In genomic region chr5:57173318-57174127, GRCh38 we compare ENCODE assay signal across 8 cellular contexts. TPM values are rescaled to one million over a fixed set of nuclear protein-coding genes. Genes with fewer than 3 reads are reported as not detected.
DNase-seq lines count a peak whose midpoint lies in the region; ATAC-seq, FAIRE-seq and TF ChIP-seq lines count a peak whose summit lies in the region.

A gene with protein sequence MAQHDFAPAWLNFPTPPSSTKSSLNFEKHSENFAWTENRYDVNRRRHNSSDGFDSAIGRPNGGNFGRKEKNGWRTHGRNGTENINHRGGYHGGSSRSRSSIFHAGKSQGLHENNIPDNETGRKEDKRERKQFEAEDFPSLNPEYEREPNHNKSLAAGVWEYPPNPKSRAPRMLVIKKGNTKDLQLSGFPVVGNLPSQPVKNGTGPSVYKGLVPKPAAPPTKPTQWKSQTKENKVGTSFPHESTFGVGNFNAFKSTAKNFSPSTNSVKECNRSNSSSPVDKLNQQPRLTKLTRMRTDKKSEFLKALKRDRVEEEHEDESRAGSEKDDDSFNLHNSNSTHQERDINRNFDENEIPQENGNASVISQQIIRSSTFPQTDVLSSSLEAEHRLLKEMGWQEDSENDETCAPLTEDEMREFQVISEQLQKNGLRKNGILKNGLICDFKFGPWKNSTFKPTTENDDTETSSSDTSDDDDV (plus strand): TSS chr5:57174059. CDS start chr5:57214131, 40,072 bp downstream.

- TF ChIP-seq POLR2A in H54 (IDR thresholded peaks at IDR 0.05; ENCODE audit: low read depth, low read length) (peak; percentile 58; the same call in 1 of the 2 replicates), Raji (IDR thresholded peaks at IDR 0.05; ENCODE audit: insufficient read depth, low read depth, low read length) (peak; percentile 69)

- H3K79me2 ChIP-seq in Loucy (ENCODE audit: insufficient read depth, low read length): peaks cover 51% of the 10 kb centered on the region

- peak; percentile 88 for FAIRE-seq in H54 (lab: Jason Lieb, UNC)

- H3F3A ChIP-seq in Loucy (ENCODE audit: low read depth): no peaks in the 10 kb centered on the region

- H3K9ac ChIP-seq in Loucy (ENCODE audit: low read depth, low read length, poor library complexity, severe bottlenecking): peak within 1 kb of the TSS; percentile 99

- DNase-seq in EL: peak; percentile 100
- DNase-seq in H54 (ENCODE audit: insufficient read length, low spot score): peak; percentile 81
- DNase-seq in activated T-helper 9 cell treated with anti-CD3 and anti-CD28 coated beads, Interleukin-2, amount 50 U/mL, for 16 hours (ENCODE audit: low read depth): peak; percentile 97
- peak; percentile 99 for DNase-seq in fibroblast of peridontal ligament (ENCODE audit: extremely low read depth)
- DNase-seq in natural killer cell treated with Interleukin-12 subunit alpha and Interleukin-12 subunit beta and Interleukin-15 and Interleukin-18, amount 100 ng/mL, for 72 hours (ENCODE audit: low spot score): peak; percentile 99
- DNase-seq in stimulated activated naive CD8-positive, alpha-beta T cell treated with anti-CD3 and anti-CD28 coated beads, Interleukin-15, Interleukin-2, amounts not matched to agents 100 U/mL and 50 U/mL, for 24 hours: peak; percentile 98

- peak within 1 kb of the TSS; percentile 95 for H2AFZ ChIP-seq in Loucy (ENCODE audit: low read length)

- H3K27ac Mint-ChIP-seq in natural killer cell treated with Interleukin-12 subunit alpha and Interleukin-12 subunit beta and Interleukin-15 and Interleukin-18, amount 100 ng/mL, for 72 hours: peak within 1 kb of the TSS; percentile 97 to 99

- H3K4me2 ChIP-seq in Loucy (ENCODE audit: low read depth, low read length, poor library complexity, severe bottlenecking): peak within 1 kb of the TSS; percentile 92

- peaks cover 46% of the 10 kb centered on the region for H4K20me1 ChIP-seq in Loucy (ENCODE audit: insufficient read depth, low read length, poor library complexity, severe bottlenecking)

- peak within 1 kb of the TSS; percentile 96 for H3K4me3 ChIP-seq in Loucy (ENCODE audit: low read length, poor library complexity, severe bottlenecking)

- peaks cover 10% of the 10 kb centered on the region for H3K36me3 Mint-ChIP-seq in natural killer cell treated with Interleukin-12 subunit alpha and Interleukin-12 subunit beta and Interleukin-15 and Interleukin-18, amount 100 ng/mL, for 72 hours

- H3K9me3 ChIP-seq in Loucy (ENCODE audit: insufficient read depth, low read depth, low read length): no peaks in the 10 kb centered on the region

- ATAC-seq in natural killer cell treated with Interleukin-12 subunit alpha and Interleukin-12 subunit beta and Interleukin-15 and Interleukin-18, amount 100 ng/mL, for 72 hours: peak; percentile 91 to 92
- peak; percentile 82 for ATAC-seq in stimulated activated naive CD8-positive, alpha-beta T cell treated with anti-CD3 and anti-CD28 coated beads, Interleukin-15, Interleukin-2, amounts not matched to agents 100 U/mL and 50 U/mL, for 24 hours

- peaks cover 31 to 35% of the 10 kb centered on the region in 2 donors for H3K4me1 Mint-ChIP-seq in natural killer cell treated with Interleukin-12 subunit alpha and Interleukin-12 subunit beta and Interleukin-15 and Interleukin-18, amount 100 ng/mL, for 72 hours (ENCODE audit: low read depth in 2 of 2)

- no peaks in the 10 kb centered on the region for H3K36me3 ChIP-seq in Loucy (ENCODE audit: insufficient read depth, low read length)

- H3K27me3 ChIP-seq in Loucy (ENCODE audit: insufficient read depth, low read length, poor library complexity, severe bottlenecking): no peaks in the 10 kb centered on the region

- H3K4me1 ChIP-seq in Loucy (ENCODE audit: insufficient read depth, low read length, poor library complexity, severe bottlenecking): peaks cover 28% of the 10 kb centered on the region

- no peak for TF ChIP-seq CTCF in Loucy (conservative IDR thresholded peaks at IDR 0.05; ENCODE audit: low read length)

- H3K4me3 Mint-ChIP-seq in natural killer cell treated with Interleukin-12 subunit alpha and Interleukin-12 subunit beta and Interleukin-15 and Interleukin-18, amount 100 ng/mL, for 72 hours: peak within 1 kb of the TSS; percentile 98

- no peaks in the 10 kb centered on the region for H3K9me3 Mint-ChIP-seq in natural killer cell treated with Interleukin-12 subunit alpha and Interleukin-12 subunit beta and Interleukin-15 and Interleukin-18, amount 100 ng/mL, for 72 hours

- H3K9me2 ChIP-seq in Loucy (replicated peaks; ENCODE audit: low read depth, low read length): no peaks in the 10 kb centered on the region

- no peaks in the 10 kb centered on the region for H3K27me3 Mint-ChIP-seq in natural killer cell treated with Interleukin-12 subunit alpha and Interleukin-12 subunit beta and Interleukin-15 and Interleukin-18, amount 100 ng/mL, for 72 hours

RNA-seq across cellular contexts. Expression of the gene that starts here (rescaled TPM):
- total RNA-seq in natural killer cell treated with Interleukin-12 subunit alpha and Interleukin-12 subunit beta and Interleukin-15 and Interleukin-18, amount 100 ng/mL, for 72 hours: 10 to 100 TPM; 88.3 to 91.1 TPM

Comparison
In these comparisons a context has a peak if more than half of its experiments do, and no peak if none do; other contexts are left out.
1. Peak in every context shown above with its lines: DNase-seq, ATAC-seq and H3K4me3 ChIP-seq.